In genomic region chr3:158659454-158660237, GRCh38 we compare ENCODE assay signal across 1 cellular context.
TF ChIP-seq lines count a peak whose summit lies in the region.

No MANE protein-coding gene starts in this region.

TF ChIP-seq in K562, 482 proteins besides CTCF, POLR2A, EP300 and RAD21 (continued from another document):
- no peak for TF ChIP-seq ZNF655 (CRISPR knock-in tag; IDR thresholded peaks at IDR 0.05)
- TF ChIP-seq ZNF592 (IDR thresholded peaks at IDR 0.05), result peak; percentile 73
- TF ChIP-seq SNIP1 (IDR thresholded peaks at IDR 0.05; ENCODE audit: low read depth), result 0 out of 2 replicates have a peak, but pooled peaks have one; percentile 5
- no peak for TF ChIP-seq STAG1 (CRISPR knock-in tag; IDR thresholded peaks at IDR 0.05; ENCODE audit: borderline replicate concordance)
- no peak for TF ChIP-seq KLF16 (IDR thresholded peaks at IDR 0.05)
- no peak for TF ChIP-seq MXI1 (IDR thresholded peaks at IDR 0.05; ENCODE audit: low read depth, low read length)
- peak; percentile 36; the same call in 1 of the 2 replicates for TF ChIP-seq MAFG (tag; conservative IDR thresholded peaks at IDR 0.05)
- TF ChIP-seq JUND (IDR thresholded peaks at IDR 0.05; ENCODE audit: borderline replicate concordance, low read depth, low read length), result 0 out of 2 replicates have a peak, but pooled peaks have one; percentile 30
- no peak; the same call in 2 of the 3 replicates for TF ChIP-seq JUND (tag; IDR thresholded peaks at IDR 0.05; ENCODE audit: borderline replicate concordance, low read depth, low read length)
